ENCODE assay signal across 8 cellular contexts in genomic region chr15:71115567-71116351, GRCh38. TPM values are rescaled to one million over a fixed set of nuclear protein-coding genes. Genes with fewer than 3 reads are reported as not detected.
DNase-seq lines count a peak whose midpoint lies in the region; ATAC-seq and TF ChIP-seq lines count a peak whose summit lies in the region.

No MANE protein-coding gene starts in this region.

- DNase-seq in Calu3, result peak; percentile 71
- peak; percentile 80 for DNase-seq in HuH-7.5 (ENCODE audit: low spot score)
- peak; percentile 56 for DNase-seq in left ventricle myocardium inferior
- peak; percentile 71 for DNase-seq in retina
- no peak for DNase-seq in GOT3 (lab: John Stamatoyannopoulos, UW)
- no peak for DNase-seq in NCI-H2107 treated with DMSO at 0.1 percent for 48 hours (lab: John Stamatoyannopoulos, UW; ENCODE audit: unreplicated experiment)

- TF ChIP-seq CTCF in Calu3 (IDR thresholded peaks at IDR 0.05; ENCODE audit: unreplicated experiment) (no peak), left ventricle myocardium inferior (IDR thresholded peaks at IDR 0.05; ENCODE audit: borderline replicate concordance) (peak; percentile 8)

- peaks cover 35% of the 10 kb centered on the region for H3K4me1 ChIP-seq in left ventricle myocardium inferior

- peak overlapping the region; percentile 83 for H3K4me3 Mint-ChIP-seq in Calu3 (ENCODE audit: low read depth, unreplicated experiment)
- peak overlapping the region; percentile 73 for H3K4me3 Mint-ChIP-seq in activated naive CD8-positive, alpha-beta T cell

- H3K9me3 ChIP-seq in left ventricle myocardium inferior (replicated peaks), result no peaks in the 10 kb centered on the region

- H3K36me3 ChIP-seq in left ventricle myocardium inferior, result no peaks in the 10 kb centered on the region

- intact Hi-C loops in Calu3 (cut with micrococcal nuclease; ENCODE audit: unreplicated experiment), result loop anchor here (5.0 kb wide), 1 partner anchor 162 kb away; no protein-coding TSS in a partner anchor
- intact Hi-C loops in left ventricle myocardium inferior (cut with micrococcal nuclease), result no loop called here

- no peaks in the 10 kb centered on the region for H3K27me3 Mint-ChIP-seq in Calu3 (ENCODE audit: unreplicated experiment)
- H3K27me3 Mint-ChIP-seq in activated naive CD8-positive, alpha-beta T cell, result peaks cover 31% of the 10 kb centered on the region

- peak overlapping the region; percentile 96 for H3K27ac ChIP-seq in left ventricle myocardium inferior (replicated peaks)

- peaks cover 43% of the 10 kb centered on the region for H3K4me1 Mint-ChIP-seq in Calu3 (ENCODE audit: low read depth, unreplicated experiment)
- H3K4me1 Mint-ChIP-seq in activated naive CD8-positive, alpha-beta T cell (ENCODE audit: low read depth), result peaks cover 7% of the 10 kb centered on the region

- H3K27me3 ChIP-seq in left ventricle myocardium inferior (ENCODE audit: low read depth), result peaks cover 6% of the 10 kb centered on the region

- BruUV-seq in Calu3 (replicated peaks; lab: Mats Ljungman, UMichigan), result no TSS peak

- H3K27ac Mint-ChIP-seq in Calu3 (ENCODE audit: unreplicated experiment), result peak overlapping the region; percentile 83
- H3K27ac Mint-ChIP-seq in activated naive CD8-positive, alpha-beta T cell, result no peak overlapping the region

- H3K9me3 Mint-ChIP-seq in Calu3 (ENCODE audit: low read depth, unreplicated experiment), result no peaks in the 10 kb centered on the region
- H3K9me3 Mint-ChIP-seq in activated naive CD8-positive, alpha-beta T cell (ENCODE audit: low read depth), result no peaks in the 10 kb centered on the region

- CTCF ChIA-PET in Calu3 (lab: Charles Lee), result interaction anchor here (0.6 to 3.8 kb wide), 5 partner anchors 74 to 332 kb away, joined by 3 to 17 read pairs (median 4); no protein-coding TSS in a partner anchor

- ATAC-seq in GM21367 (IDR thresholded peaks at IDR 0.05; ENCODE audit: unreplicated experiment), result peak; percentile 44

- H3K36me3 Mint-ChIP-seq in Calu3 (ENCODE audit: insufficient read depth, unreplicated experiment), result peaks cover 20% of the 10 kb centered on the region
- no peaks in the 10 kb centered on the region for H3K36me3 Mint-ChIP-seq in activated naive CD8-positive, alpha-beta T cell

- peak overlapping the region; percentile 78 for H3K4me3 ChIP-seq in left ventricle myocardium inferior

RNA-seq across cellular contexts. Expression of gene THSD4, which starts 0.5 kb away (rescaled TPM):
- total RNA-seq in Calu3 (2022) (24.2 and 29.6 TPM in 2 replicates), left ventricle myocardium inferior (95.8 TPM)

Comparison
In these comparisons a context has a peak if more than half of its experiments do, and no peak if none do; other contexts are left out.
1. DNase-seq: peak in Calu3 (single experiment), HuH-7.5 (single experiment), left ventricle myocardium inferior (single experiment) and retina (single experiment); none in GOT3 (single experiment) and NCI-H2107 treated with DMSO at 0.1 percent for 48 hours (single experiment).